Comparison of ENCODE assay signal across 17 cellular contexts in genomic region chr16:69781118-69781517, GRCh38. TPM values are rescaled to one million over a fixed set of nuclear protein-coding genes. Genes with fewer than 3 reads are reported as not detected.
A peak's percentile ranks its signal among the peaks of the same experiment; 100 is the strongest.
DNase-seq lines count a peak whose midpoint lies in the region; ATAC-seq and TF ChIP-seq lines count a peak whose summit lies in the region.
"Had no signal": no experiment of that assay in that cellular context is flagged by ENCODE, and none has a peak within 500 bp of the region (broad histone marks: within the 10 kb centered on the region; RNA-seq: fewer than 3 reads in every experiment).

No MANE protein-coding gene starts in this region.

- H3K27me3 Mint-ChIP-seq in activated CD8-positive, alpha-beta memory T cell treated with anti-CD3 and anti-CD28 coated beads, Interleukin-2, amount 10 ng/mL, durations not matched to agents 7 days and 5 days, result no peaks in the 10 kb centered on the region
- no peaks in the 10 kb centered on the region for H3K27me3 Mint-ChIP-seq in CD8-positive, alpha-beta T cell (ENCODE audit: low read depth)
- no peaks in the 10 kb centered on the region for H3K27me3 Mint-ChIP-seq in activated CD8-positive, alpha-beta T cell treated with anti-CD3 and anti-CD28 coated beads for 36 hours
- H3K27me3 Mint-ChIP-seq in mesothelial cell of epicardium (ENCODE audit: low read depth), result no peaks in the 10 kb centered on the region

- H3K27me3 ChIP-seq in CD8-positive, alpha-beta T cell (ENCODE audit: insufficient read depth, low read length), result no peaks in the 10 kb centered on the region

- no peaks in the 10 kb centered on the region for H3K36me3 ChIP-seq in CD8-positive, alpha-beta T cell (ENCODE audit: insufficient read depth, low read length)

- H3K9me3 ChIP-seq in CD8-positive, alpha-beta T cell (ENCODE audit: low read length), result no peaks in the 10 kb centered on the region

- TF ChIP-seq CTCF in CD8-positive, alpha-beta T cell (IDR thresholded peaks at IDR 0.05), result no peak
- TF ChIP-seq CTCF in activated CD8-positive, alpha-beta T cell treated with anti-CD3 and anti-CD28 coated beads for 36 hours (IDR thresholded peaks at IDR 0.05), result no peak
- TF ChIP-seq CTCF in mesothelial cell of epicardium (IDR thresholded peaks at IDR 0.05; ENCODE audit: unreplicated experiment), result no peak

- no peak overlapping the region for H3K27ac ChIP-seq in CD8-positive, alpha-beta T cell (ENCODE audit: low read depth, low read length)
- H3K27ac ChIP-seq: A549, C4-2B, HL-60 had no signal

- H3K4me3 ChIP-seq in CD8-positive, alpha-beta T cell (ENCODE audit: low read depth, low read length), result no peak overlapping the region
- H3K4me3 ChIP-seq: A549 had no signal

- CTCF ChIA-PET in activated CD8-positive, alpha-beta memory T cell treated with anti-CD3 and anti-CD28 coated beads, Interleukin-2, amount 10 ng/mL, durations not matched to agents 7 days and 5 days (lab: Charles Lee), result no interaction called here
- CTCF ChIA-PET in CD8-positive, alpha-beta T cell (lab: Charles Lee), result no interaction called here
- CTCF ChIA-PET in activated CD8-positive, alpha-beta T cell treated with anti-CD3 and anti-CD28 coated beads for 36 hours (lab: Charles Lee), result interaction anchor here (1.5 kb wide), 1 partner anchor 18 kb away, joined by 4 read pairs; the partner anchor contains the start of gene WWP2

- POLR2A ChIA-PET in CD8-positive, alpha-beta T cell (lab: Charles Lee), result no interaction called here
- POLR2A ChIA-PET in activated CD8-positive, alpha-beta T cell treated with anti-CD3 and anti-CD28 coated beads for 36 hours (lab: Charles Lee), result no interaction called here

- H3K9me3 Mint-ChIP-seq in activated CD8-positive, alpha-beta memory T cell treated with anti-CD3 and anti-CD28 coated beads, Interleukin-2, amount 10 ng/mL, durations not matched to agents 7 days and 5 days (ENCODE audit: low read depth), result no peaks in the 10 kb centered on the region
- H3K9me3 Mint-ChIP-seq in CD8-positive, alpha-beta T cell, result peaks cover under 1% of the 10 kb centered on the region
- no peaks in the 10 kb centered on the region for H3K9me3 Mint-ChIP-seq in activated CD8-positive, alpha-beta T cell treated with anti-CD3 and anti-CD28 coated beads for 36 hours
- H3K9me3 Mint-ChIP-seq in mesothelial cell of epicardium, result peaks cover 2% of the 10 kb centered on the region

- peaks cover 12% of the 10 kb centered on the region for H3K36me3 Mint-ChIP-seq in activated CD8-positive, alpha-beta memory T cell treated with anti-CD3 and anti-CD28 coated beads, Interleukin-2, amount 10 ng/mL, durations not matched to agents 7 days and 5 days
- H3K36me3 Mint-ChIP-seq in CD8-positive, alpha-beta T cell, result peaks cover 40% of the 10 kb centered on the region
- peaks cover 11% of the 10 kb centered on the region for H3K36me3 Mint-ChIP-seq in activated CD8-positive, alpha-beta T cell treated with anti-CD3 and anti-CD28 coated beads for 36 hours (ENCODE audit: low read depth)
- peaks cover 13% of the 10 kb centered on the region for H3K36me3 Mint-ChIP-seq in mesothelial cell of epicardium

- H3K4me1 ChIP-seq in CD8-positive, alpha-beta T cell (ENCODE audit: insufficient read depth, low read length), result no peaks in the 10 kb centered on the region
- H3K4me1 ChIP-seq: A549 had no signal

- no peak for ATAC-seq in activated CD8-positive, alpha-beta memory T cell treated with anti-CD3 and anti-CD28 coated beads, Interleukin-2, amount 10 ng/mL, durations not matched to agents 7 days and 5 days
- ATAC-seq in CD8-positive, alpha-beta T cell, result peak; percentile 64
- peak; percentile 65 for ATAC-seq in activated CD8-positive, alpha-beta T cell treated with anti-CD3 and anti-CD28 coated beads for 36 hours
- no peak for ATAC-seq in HG02571 (IDR thresholded peaks at IDR 0.05; ENCODE audit: unreplicated experiment)
- ATAC-seq: A549, PC-3 had no signal

- intact Hi-C loops in CD8-positive, alpha-beta T cell (cut with DNase I, micrococcal nuclease), result no loop called here
- intact Hi-C loops in activated CD8-positive, alpha-beta T cell treated with anti-CD3 and anti-CD28 coated beads for 36 hours (cut with micrococcal nuclease), result no loop called here

- no peak overlapping the region for H3K4me3 Mint-ChIP-seq in activated CD8-positive, alpha-beta memory T cell treated with anti-CD3 and anti-CD28 coated beads, Interleukin-2, amount 10 ng/mL, durations not matched to agents 7 days and 5 days
- H3K4me3 Mint-ChIP-seq in CD8-positive, alpha-beta T cell, result no peak overlapping the region
- H3K4me3 Mint-ChIP-seq in activated CD8-positive, alpha-beta T cell treated with anti-CD3 and anti-CD28 coated beads for 36 hours, result no peak overlapping the region
- H3K4me3 Mint-ChIP-seq in mesothelial cell of epicardium, result no peak overlapping the region

- no peak for DNase-seq in activated CD8-positive, alpha-beta memory T cell treated with anti-CD3 and anti-CD28 coated beads, Interleukin-2, amount 10 ng/mL, durations not matched to agents 7 days and 5 days
- DNase-seq in activated CD8-positive, alpha-beta memory T cell treated with anti-CD3 and anti-CD28 coated beads, Interleukin-2, amount 50 U/mL, for 48 hours, result no peak
- DNase-seq in CD8-positive, alpha-beta T cell, result no peak
- DNase-seq in activated CD8-positive, alpha-beta T cell treated with anti-CD3 and anti-CD28 coated beads for 36 hours, result no peak
- DNase-seq in mesothelial cell of epicardium (ENCODE audit: low spot score in 2 of 2, unreplicated experiment in 2 of 2), result no peak
- DNase-seq in 8988T, result no peak
- no peak for DNase-seq in globus pallidus (ENCODE audit: low spot score)
- DNase-seq: Calu3, DMS79, HCEC 1CT, KBM-7, NCI-H1048, PC-3 had no signal

- peak overlapping the region; percentile 12 for H3K27ac Mint-ChIP-seq in activated CD8-positive, alpha-beta memory T cell treated with anti-CD3 and anti-CD28 coated beads, Interleukin-2, amount 10 ng/mL, durations not matched to agents 7 days and 5 days
- H3K27ac Mint-ChIP-seq in CD8-positive, alpha-beta T cell, result peak overlapping the region; percentile 80
- peak overlapping the region; percentile 41 for H3K27ac Mint-ChIP-seq in activated CD8-positive, alpha-beta T cell treated with anti-CD3 and anti-CD28 coated beads for 36 hours
- H3K27ac Mint-ChIP-seq in mesothelial cell of epicardium, result peak overlapping the region; percentile 30

- H3K4me1 Mint-ChIP-seq in activated CD8-positive, alpha-beta memory T cell treated with anti-CD3 and anti-CD28 coated beads, Interleukin-2, amount 10 ng/mL, durations not matched to agents 7 days and 5 days, result peaks cover 5% of the 10 kb centered on the region
- H3K4me1 Mint-ChIP-seq in CD8-positive, alpha-beta T cell (ENCODE audit: low read depth), result peaks cover 16% of the 10 kb centered on the region
- peaks cover 5% of the 10 kb centered on the region for H3K4me1 Mint-ChIP-seq in activated CD8-positive, alpha-beta T cell treated with anti-CD3 and anti-CD28 coated beads for 36 hours (ENCODE audit: low read depth)
- peaks cover 10% of the 10 kb centered on the region for H3K4me1 Mint-ChIP-seq in mesothelial cell of epicardium

RNA-seq across cellular contexts. Expression of gene WWP2, which starts 19.0 kb away (rescaled TPM):
- 10 to 100 TPM; 56.8 to 58.8 TPM for total RNA-seq in activated CD8-positive, alpha-beta memory T cell treated with anti-CD3 and anti-CD28 coated beads, Interleukin-2, amount 10 ng/mL, durations not matched to agents 7 days and 5 days
- total RNA-seq in CD8-positive, alpha-beta T cell, result 10 to 100 TPM; 36.7 to 36.9 TPM
- 10 to 100 TPM; 30.7 to 35.1 TPM for total RNA-seq in activated CD8-positive, alpha-beta T cell treated with anti-CD3 and anti-CD28 coated beads for 36 hours
- total RNA-seq in mesothelial cell of epicardium, result 32.4 to 39.6 TPM (median 33.8 TPM) in 3 replicates

RNA-seq across cellular contexts. Expression of gene NOB1, which starts 26.4 kb away (rescaled TPM):
- 10 to 100 TPM; 61.4 to 84.2 TPM for total RNA-seq in activated CD8-positive, alpha-beta memory T cell treated with anti-CD3 and anti-CD28 coated beads, Interleukin-2, amount 10 ng/mL, durations not matched to agents 7 days and 5 days
- total RNA-seq in CD8-positive, alpha-beta T cell, result 10 to 100 TPM; 46.4 to 48.0 TPM
- total RNA-seq in activated CD8-positive, alpha-beta T cell treated with anti-CD3 and anti-CD28 coated beads for 36 hours, result 100 to 1,000 TPM; 139 to 146 TPM
- total RNA-seq in mesothelial cell of epicardium, result 52.9 to 59.4 TPM (median 56.1 TPM) in 3 replicates

RNA-seq across cellular contexts. Expression of gene NQO1, which starts 54.8 kb away (rescaled TPM):
- total RNA-seq in activated CD8-positive, alpha-beta memory T cell treated with anti-CD3 and anti-CD28 coated beads, Interleukin-2, amount 10 ng/mL, durations not matched to agents 7 days and 5 days, result 10 to 100 TPM; 22.6 to 27.2 TPM
- total RNA-seq in CD8-positive, alpha-beta T cell, result under 1 TPM; 0.27 to 0.28 TPM
- 1 to 10 TPM; 7.6 to 8.1 TPM for total RNA-seq in activated CD8-positive, alpha-beta T cell treated with anti-CD3 and anti-CD28 coated beads for 36 hours
- total RNA-seq in mesothelial cell of epicardium, result 30.9 to 33.3 TPM (median 31.8 TPM) in 3 replicates

Comparison
In these comparisons a context has a peak if more than half of its experiments do, and no peak if none do; other contexts are left out.
1. ATAC-seq: peak in CD8-positive, alpha-beta T cell (single experiment) and activated CD8-positive, alpha-beta T cell treated with anti-CD3 and anti-CD28 coated beads for 36 hours (single experiment); none in activated CD8-positive, alpha-beta memory T cell treated with anti-CD3 and anti-CD28 coated beads, Interleukin-2, amount 10 ng/mL, durations not matched to agents 7 days and 5 days (single experiment) and HG02571 (single experiment).
2. H3K27ac Mint-ChIP-seq: peak in every context shown above with its lines; median percentile 80 in CD8-positive, alpha-beta T cell; 41 in activated CD8-positive, alpha-beta T cell treated with anti-CD3 and anti-CD28 coated beads for 36 hours; 30 in mesothelial cell of epicardium; 12 in activated CD8-positive, alpha-beta memory T cell treated with anti-CD3 and anti-CD28 coated beads, Interleukin-2, amount 10 ng/mL, durations not matched to agents 7 days and 5 days.
3. RNA of gene NQO1, which starts 54.8 kb away (total RNA-seq): 30.9 to 33.3 TPM in mesothelial cell of epicardium, 22.6 to 27.2 TPM in activated CD8-positive, alpha-beta memory T cell treated with anti-CD3 and anti-CD28 coated beads, Interleukin-2, amount 10 ng/mL, durations not matched to agents 7 days and 5 days and 7.6 to 8.1 TPM in activated CD8-positive, alpha-beta T cell treated with anti-CD3 and anti-CD28 coated beads for 36 hours; 0.27 to 0.28 TPM in CD8-positive, alpha-beta T cell; every median in the first group is over 4 times any median in the second.